In the genomic region with DNA sequence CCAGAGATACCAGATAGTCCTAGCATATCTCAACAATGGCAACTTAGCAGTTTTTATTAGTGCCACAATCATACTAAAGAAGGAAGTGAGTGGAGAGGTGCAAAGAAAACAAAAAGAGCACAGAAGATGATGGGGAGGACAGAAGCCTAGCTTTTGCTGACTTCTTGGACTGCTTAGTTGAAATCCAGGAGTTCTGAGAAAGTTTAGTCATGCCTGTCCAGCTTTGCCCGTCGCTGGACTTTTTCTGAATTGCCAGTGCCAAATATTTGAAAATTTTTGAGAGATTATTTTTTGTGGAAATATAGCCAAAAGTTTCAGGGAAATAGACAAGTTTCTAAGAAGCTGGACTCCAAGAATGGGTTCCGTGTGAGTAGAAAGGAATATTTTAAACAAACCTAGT, we compare ENCODE assay signal across 1 cellular context.
TF ChIP-seq lines count a peak whose summit lies in the region.

No MANE protein-coding gene starts in this region.

TF ChIP-seq in WTC11, 78 proteins besides CTCF, POLR2A, EP300 and RAD21 (continued from another document):
- no peak for TF ChIP-seq ZNF532 (CRISPR knock-in tag; IDR thresholded peaks at IDR 0.05; ENCODE audit: borderline replicate concordance)
- no peak for TF ChIP-seq ZNF281 (CRISPR knock-in tag; IDR thresholded peaks at IDR 0.05)
- TF ChIP-seq, protein P1, sequence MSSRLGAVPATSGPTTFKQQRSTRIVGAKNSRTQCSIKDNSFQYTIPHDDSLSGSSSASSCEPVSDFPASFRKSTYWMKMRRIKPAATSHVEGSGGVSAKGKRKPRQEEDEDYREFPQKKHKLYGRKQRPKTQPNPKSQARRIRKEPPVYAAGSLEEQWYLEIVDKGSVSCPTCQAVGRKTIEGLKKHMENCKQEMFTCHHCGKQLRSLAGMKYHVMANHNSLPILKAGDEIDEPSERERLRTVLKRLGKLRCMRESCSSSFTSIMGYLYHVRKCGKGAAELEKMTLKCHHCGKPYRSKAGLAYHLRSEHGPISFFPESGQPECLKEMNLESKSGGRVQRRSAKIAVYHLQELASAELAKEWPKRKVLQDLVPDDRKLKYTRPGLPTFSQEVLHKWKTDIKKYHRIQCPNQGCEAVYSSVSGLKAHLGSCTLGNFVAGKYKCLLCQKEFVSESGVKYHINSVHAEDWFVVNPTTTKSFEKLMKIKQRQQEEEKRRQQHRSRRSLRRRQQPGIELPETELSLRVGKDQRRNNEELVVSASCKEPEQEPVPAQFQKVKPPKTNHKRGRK (CRISPR knock-in tag; IDR thresholded peaks at IDR 0.05; ENCODE audit: borderline replicate concordance), result no peak
- TF ChIP-seq GABPB1 (CRISPR knock-in tag; IDR thresholded peaks at IDR 0.05), result no peak
- no peak for TF ChIP-seq CREB1 (CRISPR knock-in tag; IDR thresholded peaks at IDR 0.05)
- TF ChIP-seq MLX (CRISPR knock-in tag; IDR thresholded peaks at IDR 0.05), result no peak
- TF ChIP-seq GRHL2 (CRISPR knock-in tag; IDR thresholded peaks at IDR 0.05; ENCODE audit: insufficient replicate concordance, severe bottlenecking), result no peak
TF ChIP-seq in WTC11: peak in this region for 0.
